In genomic region chr18:11689031-11689971, GRCh38 we compare ENCODE assay signal across 9 cellular contexts. TPM values are rescaled to one million over a fixed set of nuclear protein-coding genes. Genes with fewer than 3 reads are reported as not detected.
DNase-seq lines count a peak whose midpoint lies in the region; ATAC-seq and TF ChIP-seq lines count a peak whose summit lies in the region.
"Had no signal": no experiment of that assay in that cellular context is flagged by ENCODE, and none has a peak within 500 bp of the region (broad histone marks: within the 10 kb centered on the region; RNA-seq: fewer than 3 reads in every experiment).

Gene GNAL, plus strand, starts transcription at chr18:11689264. Its CDS starts 300 bp downstream, at chr18:11689564.

- H3K79me2 ChIP-seq in mesendoderm (ENCODE audit: control insufficient read depth, insufficient read depth, low read length) = no peaks in the 10 kb centered on the region

- no peak for TF ChIP-seq CTCF in GM10248 (IDR thresholded peaks at IDR 0.05; ENCODE audit: control extremely low read depth, extremely low read depth, low read depth, missing control alignments)

- no peak within 1 kb of the TSS for H2AK5ac ChIP-seq in mesendoderm (ENCODE audit: low read length)

- H2BK120ac ChIP-seq in mesendoderm (ENCODE audit: low read depth, low read length) = no peak within 1 kb of the TSS

- CTCF ChIA-PET in GM10248 (lab: Yijun Ruan, JAX) = no interaction called here
- CTCF ChIA-PET in activated CD8-positive, alpha-beta memory T cell treated with anti-CD3 and anti-CD28 coated beads, Interleukin-2, amount 10 ng/mL, durations not matched to agents 7 days and 5 days (lab: Charles Lee) = interaction anchor here (1.3 to 1.6 kb wide), 2 partner anchors 33 to 44 kb away, joined by 3 to 4 read pairs; no protein-coding TSS in a partner anchor

- peak within 1 kb of the TSS; percentile 81 for H3K9ac ChIP-seq in mesendoderm (ENCODE audit: low read length)

- WGBS in mesendoderm (ENCODE audit: extremely low coverage, insufficient coverage, low lambda C conversion rate) = no CpG with 5 or more reads among the region's 112 CpGs

- H3K4me1 ChIP-seq in mesendoderm (ENCODE audit: control insufficient read depth, low read depth, low read length) = no peaks in the 10 kb centered on the region

- H3K23ac ChIP-seq in mesendoderm (ENCODE audit: low read length) = peak within 1 kb of the TSS; percentile 66

- H3K18ac ChIP-seq in mesendoderm (ENCODE audit: low read length) = peak within 1 kb of the TSS; percentile 54

- ATAC-seq in HG02973 (IDR thresholded peaks at IDR 0.05; ENCODE audit: unreplicated experiment) = peak; percentile 72
- peak; percentile 74 for ATAC-seq in activated CD8-positive, alpha-beta memory T cell treated with anti-CD3 and anti-CD28 coated beads, Interleukin-2, amount 10 ng/mL, durations not matched to agents 7 days and 5 days

- H3K9me3 Mint-ChIP-seq in activated CD8-positive, alpha-beta memory T cell treated with anti-CD3 and anti-CD28 coated beads, Interleukin-2, amount 10 ng/mL, durations not matched to agents 7 days and 5 days (ENCODE audit: low read depth) = no peaks in the 10 kb centered on the region

- no peaks in the 10 kb centered on the region for H3K36me3 ChIP-seq in mesendoderm (ENCODE audit: control insufficient read depth, insufficient read depth, low read length)
- H3K36me3 ChIP-seq: neutrophil had no signal

- H3K79me1 ChIP-seq in mesendoderm (ENCODE audit: low read length) = peaks cover 3% of the 10 kb centered on the region

- peak within 1 kb of the TSS; percentile 39 for H3K4ac ChIP-seq in mesendoderm (ENCODE audit: low read depth, low read length)

- H2BK5ac ChIP-seq in mesendoderm (ENCODE audit: low read length) = peak within 1 kb of the TSS; percentile 20

- peaks cover 10% of the 10 kb centered on the region for H3K4me1 Mint-ChIP-seq in activated CD8-positive, alpha-beta memory T cell treated with anti-CD3 and anti-CD28 coated beads, Interleukin-2, amount 10 ng/mL, durations not matched to agents 7 days and 5 days

- peak within 1 kb of the TSS; percentile 76 for H3K4me3 ChIP-seq in mesendoderm (ENCODE audit: low read length)

- peak within 1 kb of the TSS; percentile 48 for H3K4me3 Mint-ChIP-seq in activated CD8-positive, alpha-beta memory T cell treated with anti-CD3 and anti-CD28 coated beads, Interleukin-2, amount 10 ng/mL, durations not matched to agents 7 days and 5 days

- DNase-seq in GM10248 (ENCODE audit: extremely low spot score) = peak; percentile 77
- DNase-seq in NCI-H345 treated with DMSO at 0.1 percent for 48 hours (lab: John Stamatoyannopoulos, UW; ENCODE audit: unreplicated experiment) = peak; percentile 43
- peak; percentile 61 for DNase-seq in activated CD8-positive, alpha-beta memory T cell treated with anti-CD3 and anti-CD28 coated beads, Interleukin-2, amount 10 ng/mL, durations not matched to agents 7 days and 5 days
- peak; percentile 71 for DNase-seq in epithelial cell of prostate (ENCODE audit: low read depth, low spot score)
- DNase-seq in mesendoderm = peak; percentile 94
- peak; percentile 6 for DNase-seq in stimulated activated CD8-positive, alpha-beta memory T cell treated with anti-CD3 and anti-CD28 coated beads, Interleukin-15, amount 100 ng/mL, for 1 hour (ENCODE audit: low read depth)
- no peak for DNase-seq in NK-92 (lab: John Stamatoyannopoulos, UW; ENCODE audit: unreplicated experiment)

- H4K8ac ChIP-seq in mesendoderm (ENCODE audit: low read depth, low read length) = no peak within 1 kb of the TSS

- peak within 1 kb of the TSS; percentile 94 for H3K56ac ChIP-seq in mesendoderm (ENCODE audit: low read length)

- peak within 1 kb of the TSS; percentile 56 for H3K27ac ChIP-seq in epithelial cell of prostate
- H3K27ac ChIP-seq in mesendoderm (ENCODE audit: low read depth, low read length) = peak within 1 kb of the TSS; percentile 2
- H3K27ac ChIP-seq: neutrophil had no signal

- no peak within 1 kb of the TSS for H4K5ac ChIP-seq in mesendoderm (ENCODE audit: low read length)

- no peak within 1 kb of the TSS for H2BK15ac ChIP-seq in mesendoderm (replicated peaks; ENCODE audit: low read depth)

- H3K4me2 ChIP-seq in mesendoderm (ENCODE audit: low read length) = peak within 1 kb of the TSS; percentile 66

- peaks cover 44% of the 10 kb centered on the region for H3K27me3 Mint-ChIP-seq in activated CD8-positive, alpha-beta memory T cell treated with anti-CD3 and anti-CD28 coated beads, Interleukin-2, amount 10 ng/mL, durations not matched to agents 7 days and 5 days

- no peak within 1 kb of the TSS for H3K27ac Mint-ChIP-seq in activated CD8-positive, alpha-beta memory T cell treated with anti-CD3 and anti-CD28 coated beads, Interleukin-2, amount 10 ng/mL, durations not matched to agents 7 days and 5 days

- peaks cover 1% of the 10 kb centered on the region for H3K36me3 Mint-ChIP-seq in activated CD8-positive, alpha-beta memory T cell treated with anti-CD3 and anti-CD28 coated beads, Interleukin-2, amount 10 ng/mL, durations not matched to agents 7 days and 5 days

- POLR2A ChIA-PET in GM10248 (lab: Yijun Ruan, JAX) = no interaction called here

- H3K27me3 ChIP-seq in mesendoderm (ENCODE audit: insufficient read depth, low read length, poor library complexity) = peaks cover 2% of the 10 kb centered on the region

RNA-seq across cellular contexts. Expression of gene GNAL, which starts in this region (rescaled TPM):
- total RNA-seq in activated CD8-positive, alpha-beta memory T cell treated with anti-CD3 and anti-CD28 coated beads, Interleukin-2, amount 10 ng/mL, durations not matched to agents 7 days and 5 days = under 1 TPM in 1 of 2 experiments, not detected in 1; 0.52 TPM
- 26.7 TPM for polyA plus RNA-seq in mesendoderm (2013, experiment 1 of 2)
- polyA plus RNA-seq in mesendoderm (2013, experiment 2 of 2) = 26.8 TPM

Comparison
In these comparisons a context has a peak if more than half of its experiments do, and no peak if none do; other contexts are left out.
1. Peak in DNase-seq and ATAC-seq in activated CD8-positive, alpha-beta memory T cell treated with anti-CD3 and anti-CD28 coated beads, Interleukin-2, amount 10 ng/mL, durations not matched to agents 7 days and 5 days; RNA of the gene not detected or under 1 TPM.